In genomic region chr4:5827108-5828004, GRCh38 we compare ENCODE assay signal across 14 cellular contexts.
DNase-seq lines count a peak whose midpoint lies in the region; ATAC-seq, FAIRE-seq and TF ChIP-seq lines count a peak whose summit lies in the region.
"Had no signal": no experiment of that assay in that cellular context is flagged by ENCODE, and none has a peak within 500 bp of the region (broad histone marks: within the 10 kb centered on the region; RNA-seq: fewer than 3 reads in every experiment).

No MANE protein-coding gene starts in this region.

- TF ChIP-seq RAD21 in GM12878 (IDR thresholded peaks at IDR 0.05; ENCODE audit: insufficient read depth, low read depth, low read length) = no peak

- H3K4me2 ChIP-seq in GM12878 (ENCODE audit: control insufficient read depth, insufficient read depth) = no peak overlapping the region

- H3K27ac ChIP-seq in GM12878 (ENCODE audit: control insufficient read depth, insufficient read depth) (no peak overlapping the region), vagina (no peak overlapping the region), small intestine (ENCODE audit: low read depth in 1 of 2, low read length in 1 of 2) (no peak overlapping the region)
- H3K27ac ChIP-seq: ascending aorta had no signal

- ATAC-seq in GM12878 = no peak
- no peak for ATAC-seq in HG02885 (IDR thresholded peaks at IDR 0.05; ENCODE audit: poor library complexity, unreplicated experiment)
- ATAC-seq: SK-N-SH treated with all-trans-retinoic acid at 6 μM for 48 hours; stimulated activated naive B cell treated with anti-CD40 and anti-IgM and Interleukin-4, amounts not matched to agents 10 μg/mL and 1 μg/mL and 100 μg/mL, for 72 hours had no signal

- intact Hi-C loops in GM12878 (cut with micrococcal nuclease; ENCODE audit: unreplicated experiment) (loop anchor here (10.0 kb wide), 1 partner anchor 147 kb away; no protein-coding TSS in a partner anchor), vagina (cut with DNase I) (no loop called here)

- no TSS peak for BruUV-seq in GM12878 (replicated peaks; lab: Mats Ljungman, UMichigan)

- H3K79me2 ChIP-seq in GM12878 (ENCODE audit: control insufficient read depth, insufficient read depth, low read length) = no peaks in the 10 kb centered on the region

- TF ChIP-seq POLR2A in GM12891 (IDR thresholded peaks at IDR 0.05; ENCODE audit: low read depth, low read length) (no peak), GM12878 (IDR thresholded peaks at IDR 0.05; ENCODE audit: low read depth, low read length) (no peak), vagina (IDR thresholded peaks at IDR 0.05) (no peak)

- TF ChIP-seq EP300 in GM12878 (IDR thresholded peaks at IDR 0.05; ENCODE audit: borderline replicate concordance in 1 of 2, control insufficient read depth in 1 of 2, low read depth in 2 of 2, low read length in 2 of 2) = no peak

- POLR2A ChIA-PET in GM12878 (lab: Charles Lee) = no interaction called here

- RAD21 ChIA-PET in GM12878 (lab: Charles Lee; ENCODE audit: unreplicated experiment) = no interaction called here

- no peak overlapping the region for H3K9ac ChIP-seq in GM12878 (ENCODE audit: control insufficient read depth, insufficient read depth, low read length)

- no peaks in the 10 kb centered on the region; a peak in 1 of 4 replicates for H3K36me3 ChIP-seq in GM12878 (ENCODE audit: control insufficient read depth in 2 of 2, insufficient read depth in 2 of 2, low read length in 1 of 2)
- peaks cover 0 to 7% of the 10 kb centered on the region in 2 donors for H3K36me3 ChIP-seq in vagina
- no peaks in the 10 kb centered on the region for H3K36me3 ChIP-seq in small intestine (ENCODE audit: control insufficient read depth in 2 of 2, insufficient read depth in 2 of 2, low read length in 2 of 2)
- H3K36me3 ChIP-seq: ascending aorta had no signal

- no peaks in the 10 kb centered on the region for H4K20me1 ChIP-seq in GM12878 (ENCODE audit: control insufficient read depth, insufficient read depth)

- SMC1A ChIA-PET in GM12878 (lab: Charles Lee; ENCODE audit: uncharacterized antibody, unreplicated experiment) = no interaction called here

- H3K4me1 ChIP-seq in GM12878 (ENCODE audit: control insufficient read depth, insufficient read depth, low read length) = peaks cover 16% of the 10 kb centered on the region
- H3K4me1 ChIP-seq in vagina = no peaks in the 10 kb centered on the region
- H3K4me1 ChIP-seq in small intestine (ENCODE audit: control insufficient read depth in 2 of 2, insufficient read depth in 1 of 2, low read depth in 1 of 2, low read length in 1 of 2) = no peaks in the 10 kb centered on the region
- H3K4me1 ChIP-seq: ascending aorta had no signal

- in situ Hi-C loops in GM12878 (cut with MboI) = no loop called here

- H3K9me3 ChIP-seq in GM12878 (replicated peaks; ENCODE audit: control insufficient read depth, insufficient read depth, low read length) (no peaks in the 10 kb centered on the region), vagina (no peaks in the 10 kb centered on the region), small intestine (ENCODE audit: control insufficient read depth, low read depth) (no peaks in the 10 kb centered on the region)
- H3K9me3 ChIP-seq: ascending aorta had no signal

- DNase-seq in AG10803 (ENCODE audit: low read depth) (peak; percentile 55), GM12891 (ENCODE audit: insufficient read length, low spot score) (no peak), GM12878 (ENCODE audit: low read depth, low spot score) (no peak), iris pigment epithelial cell (ENCODE audit: low read depth) (peak; percentile 36), vagina (ENCODE audit: extremely low spot score in 2 of 2) (no peak), small intestine (no peak), amniotic stem cell (lab: John Stamatoyannopoulos, UW) (no peak)
- DNase-seq: activated CD4-positive, CD25-positive, alpha-beta regulatory T cell treated with anti-CD3 and anti-CD28 coated beads, Interleukin-2, amount 50 U/mL, for 72 hours; GOT3; stimulated activated CD4-positive, alpha-beta T cell treated with anti-CD3 and anti-CD28 coated beads, Interleukin-4, amount 100 ng/mL, for 4 hours; stimulated activated naive B cell treated with anti-CD40 and anti-IgM and Interleukin-4, amounts not matched to agents 10 μg/mL and 1 μg/mL and 100 μg/mL, for 72 hours had no signal

- no peak overlapping the region for H2AFZ ChIP-seq in GM12878 (ENCODE audit: control insufficient read depth, low read depth, low read length)

- H3K4me3 ChIP-seq in AG10803 (ENCODE audit: low read length) = no peak overlapping the region
- H3K4me3 ChIP-seq in GM12878 = no peak overlapping the region
- H3K4me3 ChIP-seq in vagina = no peak overlapping the region
- no peak overlapping the region for H3K4me3 ChIP-seq in small intestine (ENCODE audit: low read depth in 1 of 2, low read length in 2 of 2)
- H3K4me3 ChIP-seq: ascending aorta had no signal

- H3K27me3 ChIP-seq in GM12878 (replicated peaks in 1 of 2; ENCODE audit: control insufficient read depth in 2 of 2, insufficient read depth in 2 of 2, low read length in 1 of 2) (no peaks in the 10 kb centered on the region), vagina (no peaks in the 10 kb centered on the region), small intestine (ENCODE audit: control insufficient read depth in 2 of 2, insufficient read depth in 2 of 2, low read length in 2 of 2) (no peaks in the 10 kb centered on the region)
- H3K27me3 ChIP-seq: ascending aorta had no signal

- CTCF ChIA-PET in GM12878 (lab: Yijun Ruan, JAX) = no interaction called here

- peak; percentile 74 for FAIRE-seq in GM12891 (lab: Jason Lieb, UNC)
- no peak for FAIRE-seq in GM12878 (lab: Jason Lieb, UNC)
- FAIRE-seq in small intestine (lab: Jason Lieb, UNC) = no peak

- TF ChIP-seq CTCF in AG10803 (conservative IDR thresholded peaks at IDR 0.05; ENCODE audit: low read length) = no peak
- no peak for TF ChIP-seq CTCF in GM12878 (IDR thresholded peaks at IDR 0.05 in 2 of 3, conservative IDR thresholded peaks at IDR 0.05 in 1 of 3; ENCODE audit: control insufficient read depth in 2 of 3, extremely low read depth in 1 of 3, insufficient read depth in 1 of 3, low read depth in 3 of 3, low read length in 3 of 3)
- TF ChIP-seq CTCF in vagina (IDR thresholded peaks at IDR 0.05) = no peak

- 38% methylated on average over 19 of the region's 19 CpGs for WGBS in GM12878 (ENCODE audit: insufficient coverage, insufficient replicate concordance, low lambda C conversion rate, missing lambda C conversion rate)
- 63 to 78% (median 73%) methylated on average over 19 of the region's 19 CpGs for WGBS in small intestine, 3 donors

TF ChIP-seq in GM12891, 5 proteins besides CTCF, POLR2A, EP300 and RAD21:
- TF ChIP-seq PAX5 (IDR thresholded peaks at IDR 0.05; ENCODE audit: insufficient read depth, low read length, severe bottlenecking) (no peak), TAF1 (IDR thresholded peaks at IDR 0.05; ENCODE audit: low read depth, low read length) (no peak), POLR2AphosphoS5 (IDR thresholded peaks at IDR 0.05; ENCODE audit: low read depth, low read length) (no peak), SPI1 (IDR thresholded peaks at IDR 0.05; ENCODE audit: low read depth, low read length) (no peak), POU2F2 (IDR thresholded peaks at IDR 0.05; ENCODE audit: low read depth, low read length) (no peak)

TF ChIP-seq in GM12878, 131 proteins besides CTCF, POLR2A, EP300 and RAD21:
- TF ChIP-seq RUNX3 (IDR thresholded peaks at IDR 0.05; ENCODE audit: low read length) (peak; percentile 40), ATF3 (IDR thresholded peaks at IDR 0.05; ENCODE audit: borderline replicate concordance, extremely low read depth, low read depth, low read length) (no peak)

Comparison
In these comparisons a context has a peak if more than half of its experiments do, and no peak if none do; other contexts are left out.
1. DNase-seq: peak in AG10803 (single experiment) and iris pigment epithelial cell (single experiment); none in GM12891 (single experiment), GM12878 (single experiment), vagina (0 of 2), small intestine (single experiment) and amniotic stem cell (single experiment).